ENCODE assay signal across 27 cellular contexts in the genomic region with DNA sequence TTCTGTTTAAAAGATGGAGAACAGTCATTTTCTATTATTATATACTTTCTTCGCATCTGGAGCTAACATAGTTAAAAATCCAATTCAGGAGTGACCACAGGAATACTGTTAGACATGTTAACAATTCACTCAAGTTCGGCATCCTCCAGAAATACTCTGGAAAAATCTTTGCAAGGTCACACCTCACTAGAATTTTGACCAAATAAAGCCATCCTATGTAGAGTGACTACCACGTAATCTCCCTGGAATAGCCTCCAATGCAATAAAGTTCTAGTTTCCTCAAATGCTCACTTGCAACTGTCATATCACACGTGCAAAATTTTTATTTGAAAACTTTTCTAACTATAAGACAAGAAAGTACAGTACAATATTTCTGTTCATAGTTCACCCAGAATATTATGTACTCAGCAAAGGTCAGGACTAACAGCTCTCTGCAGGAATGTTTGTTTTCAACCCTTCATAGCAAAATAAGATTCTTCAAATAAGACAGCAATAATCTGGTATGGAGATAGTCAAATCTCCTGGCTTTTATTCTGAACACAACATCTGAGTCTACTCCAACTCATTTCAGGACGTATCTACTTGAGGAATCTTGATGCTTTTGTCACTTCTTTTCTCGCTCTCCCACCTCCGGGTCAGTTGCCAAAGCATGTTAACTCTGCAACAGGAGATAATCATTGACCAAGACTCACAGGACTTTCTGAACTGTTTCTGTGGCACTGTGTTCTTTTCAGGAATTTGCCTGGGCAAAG.
"Had no signal": no experiment of that assay in that cellular context is flagged by ENCODE, and none has a peak within 500 bp of the region (broad histone marks: within the 10 kb centered on the region; RNA-seq: fewer than 3 reads in every experiment).

No MANE protein-coding gene starts in this region.

- H3K27ac ChIP-seq: adrenal gland, ascending aorta, esophagus muscularis mucosa, gastrocnemius medialis, heart left ventricle, left ventricle myocardium inferior, upper lobe of right lung had no signal

- H3K36me3 ChIP-seq: adrenal gland, upper lobe of right lung had no signal

- DNase-seq: activated CD4-positive, alpha-beta T cell treated with anti-CD3 and anti-CD28 coated beads, Interleukin-2, amount 50 U/mL, for 4 hours; activated CD8-positive, alpha-beta memory T cell treated with anti-CD3 and anti-CD28 coated beads for 24 hours; activated CD8-positive, alpha-beta memory T cell treated with anti-CD3 and anti-CD28 coated beads, Interleukin-2, amount 50 U/mL, for 4 hours; activated T-cell treated with anti-CD3 and anti-CD28 coated beads, Interleukin-2, amount 50 U/mL, for 24 hours; adrenal gland; central memory CD4-positive, alpha-beta T cell; effector memory CD8-positive, alpha-beta T cell; gastrocnemius medialis; heart left ventricle; left ventricle myocardium inferior; mammary epithelial cell; nucleus accumbens; posterior cingulate gyrus; stimulated activated CD4-positive, alpha-beta T cell treated with anti-CD3 and anti-CD28 coated beads, Interleukin-2, amount 100 ng/mL, for 48 hours; stimulated activated CD8-positive, alpha-beta memory T cell treated with anti-CD3 and anti-CD28 coated beads, Interleukin-4, amount 100 ng/mL, for 48 hours; stimulated activated naive B cell treated with anti-CD40 and anti-IgM and Interleukin-4, amounts not matched to agents 10 μg/mL and 1 μg/mL and 100 μg/mL, for 72 hours; T1000; testis; upper lobe of right lung had no signal

- H3K9me3 ChIP-seq: adrenal gland, esophagus muscularis mucosa, gastrocnemius medialis, testis, upper lobe of right lung had no signal

- ATAC-seq: activated naive CD4-positive, alpha-beta T cell treated with anti-CD3 and anti-CD28 coated beads, Interleukin-2, amount 50 U/mL, for 72 hours; activated T-helper 17 cell treated with anti-CD3 and anti-CD28 coated beads, Interleukin-2, amount 50 U/mL, for 72 hours; effector memory CD8-positive, alpha-beta T cell; gastrocnemius medialis; heart left ventricle; stimulated activated naive B cell treated with anti-CD40 and anti-IgM and Interleukin-4, amounts not matched to agents 10 μg/mL and 1 μg/mL and 100 μg/mL, for 72 hours; upper lobe of right lung; WTC11 had no signal

- H3K27me3 ChIP-seq: adrenal gland, ascending aorta, esophagus muscularis mucosa, gastrocnemius medialis, heart left ventricle, testis, upper lobe of right lung had no signal

- H3K4me1 ChIP-seq: adrenal gland, ascending aorta, esophagus muscularis mucosa, gastrocnemius medialis, heart left ventricle, testis, upper lobe of right lung had no signal

- H3K4me3 ChIP-seq: adrenal gland, ascending aorta, esophagus muscularis mucosa, gastrocnemius medialis, heart left ventricle, left ventricle myocardium inferior, testis, upper lobe of right lung had no signal

- FAIRE-seq: colon, endothelial cell of umbilical vein, keratinocyte had no signal
